Comparison of ENCODE assay signal across 37 cellular contexts in genomic region chr20:36686944-36687343, GRCh38. TPM values are rescaled to one million over a fixed set of nuclear protein-coding genes. Genes with fewer than 3 reads are reported as not detected.
"Had no signal": no experiment of that assay in that cellular context is flagged by ENCODE, and none has a peak within 500 bp of the region (broad histone marks: within the 10 kb centered on the region; RNA-seq: fewer than 3 reads in every experiment).

No MANE protein-coding gene starts in this region.

- H3K36me3 ChIP-seq: cardiac muscle cell had no signal

- H3K4me3 Mint-ChIP-seq: activated B cell treated with CpG ODN at 0.5 μM for 24 hours; activated CD4-positive, alpha-beta memory T cell treated with anti-CD3 and anti-CD28 coated beads for 36 hours; activated CD4-positive, alpha-beta T cell treated with anti-CD3 and anti-CD28 coated beads, Interleukin-2, amount 10 ng/mL, durations not matched to agents 24 days and 14 days; activated CD8-positive, alpha-beta T cell treated with anti-CD3 and anti-CD28 coated beads for 36 hours; activated naive CD4-positive, alpha-beta T cell treated with anti-CD3 and anti-CD28 coated beads for 36 hours; activated naive CD8-positive, alpha-beta T cell treated with anti-CD3 and anti-CD28 coated beads for 36 hours; activated T-helper 1 cell treated with anti-CD3 and anti-CD28 coated beads, Interleukin-12 subunit alpha, Interleukin-12 subunit beta, Interleukin-2, Interleukin-4 antibody, amounts not matched to agents 30 ng/mL and 10 ng/mL and 1 ng/mL, durations not matched to agents 14 hours and 24 hours and 36 hours; activated T-helper 17 cell treated with anti-CD3 and anti-CD28 coated beads, Interleukin-2, amount 50 U/mL, for 72 hours; brain; central memory CD8-positive, alpha-beta T cell; T-helper 1 cell treated with Interleukin-12 subunit alpha and Interleukin-12 subunit beta and Interleukin-4 antibody, amounts not matched to agents 30 μg/mL and 1 μg/mL, for 36 hours; T-helper 2 cell treated with Interferon-gamma antibody and Interleukin-4, amounts not matched to agents 5 μg/mL and 100 μg/mL, for 36 hours had no signal

- H3K9me3 ChIP-seq: adrenal gland, ascending aorta had no signal

- H3K27ac ChIP-seq: adrenal gland, cardiac muscle cell, VCaP had no signal

- H3K4me1 ChIP-seq: adrenal gland, ascending aorta had no signal

- DNase-seq: activated B cell treated with CpG ODN at 0.5 μM for 24 hours; activated CD4-positive, alpha-beta memory T cell treated with anti-CD3 and anti-CD28 coated beads for 36 hours; activated CD4-positive, alpha-beta T cell treated with anti-CD3 and anti-CD28 coated beads for 4 hours; activated CD4-positive, alpha-beta T cell treated with anti-CD3 and anti-CD28 coated beads, Interleukin-2, amount 10 ng/mL, durations not matched to agents 24 days and 14 days; activated CD4-positive, alpha-beta T cell treated with anti-CD3 and anti-CD28 coated beads, Interleukin-2, amount 50 U/mL, for 1 hour; activated CD4-positive, alpha-beta T cell treated with anti-CD3 and anti-CD28 coated beads, Interleukin-2, amount 50 U/mL, for 4 hours; activated CD4-positive, CD25-positive, alpha-beta regulatory T cell treated with anti-CD3 and anti-CD28 coated beads, Interleukin-2, amount 50 U/mL, for 72 hours; activated CD8-positive, alpha-beta memory T cell treated with anti-CD3 and anti-CD28 coated beads, Interleukin-2, amount 50 U/mL, for 4 hours; activated CD8-positive, alpha-beta T cell treated with anti-CD3 and anti-CD28 coated beads for 36 hours; activated effector memory CD4-positive, alpha-beta T cell treated with anti-CD3 and anti-CD28 coated beads, Interleukin-2, amount 50 U/mL, for 16 hours; activated gamma-delta T cell treated with Interleukin-2 at 50 U/mL for 16 hours; activated naive CD4-positive, alpha-beta T cell; activated naive CD4-positive, alpha-beta T cell treated with anti-CD3 and anti-CD28 coated beads for 36 hours; activated naive CD4-positive, alpha-beta T cell treated with anti-CD3 and anti-CD28 coated beads, Interleukin-2, amount 50 U/mL, for 16 hours; activated naive CD8-positive, alpha-beta T cell treated with anti-CD3 and anti-CD28 coated beads for 36 hours; activated T-cell treated with anti-CD3 and anti-CD28 coated beads for 4 hours; activated T-cell treated with anti-CD3 and anti-CD28 coated beads, Interleukin-2, amount 50 U/mL, for 1 hour; activated T-cell treated with anti-CD3 and anti-CD28 coated beads, Interleukin-2, amount 50 U/mL, for 48 hours; adrenal gland; amygdala; anterior cingulate cortex; caudate nucleus; cerebellar nuclear complex; T-helper 1 cell; T-helper 2 cell; T-helper 9 cell had no signal

- H3K4me1 Mint-ChIP-seq: activated B cell treated with CpG ODN at 0.5 μM for 24 hours; activated CD4-positive, alpha-beta T cell treated with anti-CD3 and anti-CD28 coated beads, Interleukin-2, amount 10 ng/mL, durations not matched to agents 24 days and 14 days; activated T-helper 17 cell treated with anti-CD3 and anti-CD28 coated beads, Interleukin-2, amount 50 U/mL, for 72 hours; brain; central memory CD8-positive, alpha-beta T cell had no signal

- H3K27me3 Mint-ChIP-seq: activated B cell treated with CpG ODN at 0.5 μM for 24 hours; activated CD4-positive, alpha-beta memory T cell treated with anti-CD3 and anti-CD28 coated beads for 36 hours; activated CD4-positive, alpha-beta T cell treated with anti-CD3 and anti-CD28 coated beads, Interleukin-2, amount 10 ng/mL, durations not matched to agents 24 days and 14 days; activated CD8-positive, alpha-beta T cell treated with anti-CD3 and anti-CD28 coated beads for 36 hours; activated naive CD8-positive, alpha-beta T cell treated with anti-CD3 and anti-CD28 coated beads for 36 hours; activated T-helper 17 cell treated with anti-CD3 and anti-CD28 coated beads, Interleukin-2, amount 50 U/mL, for 72 hours; brain; central memory CD8-positive, alpha-beta T cell had no signal

- ATAC-seq: activated CD8-positive, alpha-beta T cell treated with anti-CD3 and anti-CD28 coated beads for 36 hours; activated naive CD4-positive, alpha-beta T cell treated with anti-CD3 and anti-CD28 coated beads, Interleukin-2, amount 50 U/mL, for 72 hours; activated T-helper 17 cell treated with anti-CD3 and anti-CD28 coated beads, Interleukin-2, amount 50 U/mL, for 72 hours had no signal

- H3K27me3 ChIP-seq: adrenal gland, ascending aorta, cardiac muscle cell had no signal

- H3K9me3 Mint-ChIP-seq: activated B cell treated with CpG ODN at 0.5 μM for 24 hours; activated CD4-positive, alpha-beta memory T cell treated with anti-CD3 and anti-CD28 coated beads for 36 hours; activated CD4-positive, alpha-beta T cell treated with anti-CD3 and anti-CD28 coated beads, Interleukin-2, amount 10 ng/mL, durations not matched to agents 24 days and 14 days; activated CD8-positive, alpha-beta T cell treated with anti-CD3 and anti-CD28 coated beads for 36 hours; activated naive CD4-positive, alpha-beta T cell treated with anti-CD3 and anti-CD28 coated beads for 36 hours; activated naive CD4-positive, alpha-beta T cell treated with anti-CD3 and anti-CD28 coated beads, Interleukin-2, amount 50 U/mL, for 72 hours; activated naive CD8-positive, alpha-beta T cell treated with anti-CD3 and anti-CD28 coated beads for 36 hours; activated T-helper 1 cell treated with anti-CD3 and anti-CD28 coated beads, Interleukin-12 subunit alpha, Interleukin-12 subunit beta, Interleukin-2, Interleukin-4 antibody, amounts not matched to agents 30 ng/mL and 10 ng/mL and 1 ng/mL, durations not matched to agents 14 hours and 24 hours and 36 hours; activated T-helper 17 cell treated with anti-CD3 and anti-CD28 coated beads, Interleukin-2, amount 50 U/mL, for 72 hours; brain; central memory CD8-positive, alpha-beta T cell; T-helper 1 cell treated with Interleukin-12 subunit alpha and Interleukin-12 subunit beta and Interleukin-4 antibody, amounts not matched to agents 30 μg/mL and 1 μg/mL, for 36 hours; T-helper 2 cell treated with Interferon-gamma antibody and Interleukin-4, amounts not matched to agents 5 μg/mL and 100 μg/mL, for 36 hours had no signal

- H3K4me3 ChIP-seq: adrenal gland, ascending aorta, cardiac muscle cell had no signal

- H3K27ac Mint-ChIP-seq: activated B cell treated with CpG ODN at 0.5 μM for 24 hours; activated CD4-positive, alpha-beta memory T cell treated with anti-CD3 and anti-CD28 coated beads for 36 hours; activated CD4-positive, alpha-beta T cell treated with anti-CD3 and anti-CD28 coated beads, Interleukin-2, amount 10 ng/mL, durations not matched to agents 24 days and 14 days; activated CD8-positive, alpha-beta T cell treated with anti-CD3 and anti-CD28 coated beads for 36 hours; activated naive CD4-positive, alpha-beta T cell treated with anti-CD3 and anti-CD28 coated beads for 36 hours; activated naive CD4-positive, alpha-beta T cell treated with anti-CD3 and anti-CD28 coated beads, Interleukin-2, amount 50 U/mL, for 72 hours; activated naive CD8-positive, alpha-beta T cell treated with anti-CD3 and anti-CD28 coated beads for 36 hours; activated T-helper 1 cell treated with anti-CD3 and anti-CD28 coated beads, Interleukin-12 subunit alpha, Interleukin-12 subunit beta, Interleukin-2, Interleukin-4 antibody, amounts not matched to agents 30 ng/mL and 10 ng/mL and 1 ng/mL, durations not matched to agents 14 hours and 24 hours and 36 hours; activated T-helper 17 cell treated with anti-CD3 and anti-CD28 coated beads, Interleukin-2, amount 50 U/mL, for 72 hours; brain; T-helper 1 cell treated with Interleukin-12 subunit alpha and Interleukin-12 subunit beta and Interleukin-4 antibody, amounts not matched to agents 30 μg/mL and 1 μg/mL, for 36 hours; T-helper 2 cell treated with Interferon-gamma antibody and Interleukin-4, amounts not matched to agents 5 μg/mL and 100 μg/mL, for 36 hours had no signal

- H3K36me3 Mint-ChIP-seq: activated naive CD4-positive, alpha-beta T cell treated with anti-CD3 and anti-CD28 coated beads, Interleukin-2, amount 50 U/mL, for 72 hours; activated naive CD8-positive, alpha-beta T cell treated with anti-CD3 and anti-CD28 coated beads for 36 hours had no signal

RNA-seq across cellular contexts. Expression of gene SLA2, which starts 40.9 kb away (rescaled TPM):
- total RNA-seq: ascending aorta, bronchial epithelial cell had no signal
- polyA plus RNA-seq: cardiac muscle cell had no signal
